ENCODE assay signal across 1 cellular context in the genomic region with DNA sequence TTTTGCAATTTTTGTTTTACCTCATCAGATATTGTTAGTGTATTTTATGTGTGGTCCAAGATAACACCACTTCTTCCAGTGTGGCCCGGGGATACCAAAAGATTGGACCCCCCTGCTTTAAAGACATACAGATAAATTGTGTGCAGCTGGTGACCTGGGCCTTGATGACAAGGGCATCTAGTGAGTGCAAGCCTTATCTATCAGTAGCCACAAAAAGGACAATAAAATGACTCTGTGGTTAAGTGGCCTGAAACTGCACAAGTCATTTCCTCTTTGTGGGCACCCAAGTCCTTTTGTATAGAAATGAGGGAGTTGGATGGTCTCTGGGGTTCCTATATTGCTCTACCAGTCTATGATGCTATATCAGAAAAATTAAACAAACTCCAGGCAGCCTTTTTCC.
TF ChIP-seq lines count a peak whose summit lies in the region.

No MANE protein-coding gene starts in this region.

TF ChIP-seq in GM12878, 131 proteins besides CTCF, POLR2A, EP300 and RAD21 (continued from another document):
- TF ChIP-seq, protein P1, sequence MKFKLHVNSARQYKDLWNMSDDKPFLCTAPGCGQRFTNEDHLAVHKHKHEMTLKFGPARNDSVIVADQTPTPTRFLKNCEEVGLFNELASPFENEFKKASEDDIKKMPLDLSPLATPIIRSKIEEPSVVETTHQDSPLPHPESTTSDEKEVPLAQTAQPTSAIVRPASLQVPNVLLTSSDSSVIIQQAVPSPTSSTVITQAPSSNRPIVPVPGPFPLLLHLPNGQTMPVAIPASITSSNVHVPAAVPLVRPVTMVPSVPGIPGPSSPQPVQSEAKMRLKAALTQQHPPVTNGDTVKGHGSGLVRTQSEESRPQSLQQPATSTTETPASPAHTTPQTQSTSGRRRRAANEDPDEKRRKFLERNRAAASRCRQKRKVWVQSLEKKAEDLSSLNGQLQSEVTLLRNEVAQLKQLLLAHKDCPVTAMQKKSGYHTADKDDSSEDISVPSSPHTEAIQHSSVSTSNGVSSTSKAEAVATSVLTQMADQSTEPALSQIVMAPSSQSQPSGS (IDR thresholded peaks at IDR 0.05; ENCODE audit: low read length) = no peak
- TF ChIP-seq SMC3 (IDR thresholded peaks at IDR 0.05; ENCODE audit: borderline replicate concordance, low read length) (no peak), BCL11A (IDR thresholded peaks at IDR 0.05; ENCODE audit: low read depth, low read length) (peak; percentile 36; the same call in 1 of the 2 replicates), IKZF2 (IDR thresholded peaks at IDR 0.05) (peak; percentile 51 to 61; a peak in 2 of 4 replicates), BRCA1 (IDR thresholded peaks at IDR 0.05; ENCODE audit: low read depth, low read length) (no peak), LARP7 (IDR thresholded peaks at IDR 0.05) (no peak), KDM1A (IDR thresholded peaks at IDR 0.05; ENCODE audit: borderline replicate concordance) (no peak), PAX5 (IDR thresholded peaks at IDR 0.05; ENCODE audit: borderline replicate concordance, low read depth, low read length) (no peak), SPI1 (IDR thresholded peaks at IDR 0.05; ENCODE audit: borderline replicate concordance, insufficient read depth, low read depth, low read length) (peak; percentile 70; the same call in 1 of the 2 replicates), HDAC2 (IDR thresholded peaks at IDR 0.05) (no peak), SMARCA5 (IDR thresholded peaks at IDR 0.05) (no peak), YBX1 (IDR thresholded peaks at IDR 0.05) (no peak), CBX5 (IDR thresholded peaks at IDR 0.05; ENCODE audit: low read depth) (no peak), MEF2B (IDR thresholded peaks at IDR 0.05; ENCODE audit: partially characterized antibody, poor library complexity, severe bottlenecking) (no peak), CBX3 (IDR thresholded peaks at IDR 0.05; ENCODE audit: borderline replicate concordance, low read depth) (no peak), ZNF622 (IDR thresholded peaks at IDR 0.05) (no peak), ZNF207 (IDR thresholded peaks at IDR 0.05; ENCODE audit: borderline replicate concordance) (no peak), MXI1 (IDR thresholded peaks at IDR 0.05; ENCODE audit: low read depth, low read length) (no peak), BMI1 (IDR thresholded peaks at IDR 0.05; ENCODE audit: borderline replicate concordance) (no peak), RUNX3 (IDR thresholded peaks at IDR 0.05; ENCODE audit: low read length) (peak; percentile 84), ASH2L (IDR thresholded peaks at IDR 0.05; ENCODE audit: borderline replicate concordance, low read depth) (no peak), ZBED1 (IDR thresholded peaks at IDR 0.05; ENCODE audit: borderline replicate concordance) (no peak), MTA3 (IDR thresholded peaks at IDR 0.05; ENCODE audit: borderline replicate concordance, low read length) (no peak)
- TF ChIP-seq, protein P2, sequence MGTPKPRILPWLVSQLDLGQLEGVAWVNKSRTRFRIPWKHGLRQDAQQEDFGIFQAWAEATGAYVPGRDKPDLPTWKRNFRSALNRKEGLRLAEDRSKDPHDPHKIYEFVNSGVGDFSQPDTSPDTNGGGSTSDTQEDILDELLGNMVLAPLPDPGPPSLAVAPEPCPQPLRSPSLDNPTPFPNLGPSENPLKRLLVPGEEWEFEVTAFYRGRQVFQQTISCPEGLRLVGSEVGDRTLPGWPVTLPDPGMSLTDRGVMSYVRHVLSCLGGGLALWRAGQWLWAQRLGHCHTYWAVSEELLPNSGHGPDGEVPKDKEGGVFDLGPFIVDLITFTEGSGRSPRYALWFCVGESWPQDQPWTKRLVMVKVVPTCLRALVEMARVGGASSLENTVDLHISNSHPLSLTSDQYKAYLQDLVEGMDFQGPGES (IDR thresholded peaks at IDR 0.05) = no peak
- TF ChIP-seq, protein P3, sequence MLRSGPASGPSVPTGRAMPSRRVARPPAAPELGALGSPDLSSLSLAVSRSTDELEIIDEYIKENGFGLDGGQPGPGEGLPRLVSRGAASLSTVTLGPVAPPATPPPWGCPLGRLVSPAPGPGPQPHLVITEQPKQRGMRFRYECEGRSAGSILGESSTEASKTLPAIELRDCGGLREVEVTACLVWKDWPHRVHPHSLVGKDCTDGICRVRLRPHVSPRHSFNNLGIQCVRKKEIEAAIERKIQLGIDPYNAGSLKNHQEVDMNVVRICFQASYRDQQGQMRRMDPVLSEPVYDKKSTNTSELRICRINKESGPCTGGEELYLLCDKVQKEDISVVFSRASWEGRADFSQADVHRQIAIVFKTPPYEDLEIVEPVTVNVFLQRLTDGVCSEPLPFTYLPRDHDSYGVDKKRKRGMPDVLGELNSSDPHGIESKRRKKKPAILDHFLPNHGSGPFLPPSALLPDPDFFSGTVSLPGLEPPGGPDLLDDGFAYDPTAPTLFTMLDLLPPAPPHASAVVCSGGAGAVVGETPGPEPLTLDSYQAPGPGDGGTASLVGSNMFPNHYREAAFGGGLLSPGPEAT (IDR thresholded peaks at IDR 0.05; ENCODE audit: low read depth) = no peak
- TF ChIP-seq, protein P4, sequence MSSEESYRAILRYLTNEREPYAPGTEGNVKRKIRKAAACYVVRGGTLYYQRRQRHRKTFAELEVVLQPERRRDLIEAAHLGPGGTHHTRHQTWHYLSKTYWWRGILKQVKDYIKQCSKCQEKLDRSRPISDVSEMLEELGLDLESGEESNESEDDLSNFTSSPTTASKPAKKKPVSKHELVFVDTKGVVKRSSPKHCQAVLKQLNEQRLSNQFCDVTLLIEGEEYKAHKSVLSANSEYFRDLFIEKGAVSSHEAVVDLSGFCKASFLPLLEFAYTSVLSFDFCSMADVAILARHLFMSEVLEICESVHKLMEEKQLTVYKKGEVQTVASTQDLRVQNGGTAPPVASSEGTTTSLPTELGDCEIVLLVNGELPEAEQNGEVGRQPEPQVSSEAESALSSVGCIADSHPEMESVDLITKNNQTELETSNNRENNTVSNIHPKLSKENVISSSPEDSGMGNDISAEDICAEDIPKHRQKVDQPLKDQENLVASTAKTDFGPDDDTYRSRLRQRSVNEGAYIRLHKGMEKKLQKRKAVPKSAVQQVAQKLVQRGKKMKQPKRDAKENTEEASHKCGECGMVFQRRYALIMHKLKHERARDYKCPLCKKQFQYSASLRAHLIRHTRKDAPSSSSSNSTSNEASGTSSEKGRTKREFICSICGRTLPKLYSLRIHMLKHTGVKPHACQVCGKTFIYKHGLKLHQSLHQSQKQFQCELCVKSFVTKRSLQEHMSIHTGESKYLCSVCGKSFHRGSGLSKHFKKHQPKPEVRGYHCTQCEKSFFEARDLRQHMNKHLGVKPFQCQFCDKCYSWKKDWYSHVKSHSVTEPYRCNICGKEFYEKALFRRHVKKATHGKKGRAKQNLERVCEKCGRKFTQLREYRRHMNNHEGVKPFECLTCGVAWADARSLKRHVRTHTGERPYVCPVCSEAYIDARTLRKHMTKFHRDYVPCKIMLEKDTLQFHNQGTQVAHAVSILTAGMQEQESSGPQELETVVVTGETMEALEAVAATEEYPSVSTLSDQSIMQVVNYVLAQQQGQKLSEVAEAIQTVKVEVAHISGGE (CRISPR knock-in tag; IDR thresholded peaks at IDR 0.05) = no peak
- TF ChIP-seq, protein P5, sequence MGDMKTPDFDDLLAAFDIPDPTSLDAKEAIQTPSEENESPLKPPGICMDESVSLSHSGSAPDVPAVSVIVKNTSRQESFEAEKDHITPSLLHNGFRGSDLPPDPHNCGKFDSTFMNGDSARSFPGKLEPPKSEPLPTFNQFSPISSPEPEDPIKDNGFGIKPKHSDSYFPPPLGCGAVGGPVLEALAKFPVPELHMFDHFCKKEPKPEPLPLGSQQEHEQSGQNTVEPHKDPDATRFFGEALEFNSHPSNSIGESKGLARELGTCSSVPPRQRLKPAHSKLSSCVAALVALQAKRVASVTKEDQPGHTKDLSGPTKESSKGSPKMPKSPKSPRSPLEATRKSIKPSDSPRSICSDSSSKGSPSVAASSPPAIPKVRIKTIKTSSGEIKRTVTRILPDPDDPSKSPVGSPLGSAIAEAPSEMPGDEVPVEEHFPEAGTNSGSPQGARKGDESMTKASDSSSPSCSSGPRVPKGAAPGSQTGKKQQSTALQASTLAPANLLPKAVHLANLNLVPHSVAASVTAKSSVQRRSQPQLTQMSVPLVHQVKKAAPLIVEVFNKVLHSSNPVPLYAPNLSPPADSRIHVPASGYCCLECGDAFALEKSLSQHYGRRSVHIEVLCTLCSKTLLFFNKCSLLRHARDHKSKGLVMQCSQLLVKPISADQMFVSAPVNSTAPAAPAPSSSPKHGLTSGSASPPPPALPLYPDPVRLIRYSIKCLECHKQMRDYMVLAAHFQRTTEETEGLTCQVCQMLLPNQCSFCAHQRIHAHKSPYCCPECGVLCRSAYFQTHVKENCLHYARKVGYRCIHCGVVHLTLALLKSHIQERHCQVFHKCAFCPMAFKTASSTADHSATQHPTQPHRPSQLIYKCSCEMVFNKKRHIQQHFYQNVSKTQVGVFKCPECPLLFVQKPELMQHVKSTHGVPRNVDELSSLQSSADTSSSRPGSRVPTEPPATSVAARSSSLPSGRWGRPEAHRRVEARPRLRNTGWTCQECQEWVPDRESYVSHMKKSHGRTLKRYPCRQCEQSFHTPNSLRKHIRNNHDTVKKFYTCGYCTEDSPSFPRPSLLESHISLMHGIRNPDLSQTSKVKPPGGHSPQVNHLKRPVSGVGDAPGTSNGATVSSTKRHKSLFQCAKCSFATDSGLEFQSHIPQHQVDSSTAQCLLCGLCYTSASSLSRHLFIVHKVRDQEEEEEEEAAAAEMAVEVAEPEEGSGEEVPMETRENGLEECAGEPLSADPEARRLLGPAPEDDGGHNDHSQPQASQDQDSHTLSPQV (IDR thresholded peaks at IDR 0.05) = no peak
- TF ChIP-seq, protein P6, sequence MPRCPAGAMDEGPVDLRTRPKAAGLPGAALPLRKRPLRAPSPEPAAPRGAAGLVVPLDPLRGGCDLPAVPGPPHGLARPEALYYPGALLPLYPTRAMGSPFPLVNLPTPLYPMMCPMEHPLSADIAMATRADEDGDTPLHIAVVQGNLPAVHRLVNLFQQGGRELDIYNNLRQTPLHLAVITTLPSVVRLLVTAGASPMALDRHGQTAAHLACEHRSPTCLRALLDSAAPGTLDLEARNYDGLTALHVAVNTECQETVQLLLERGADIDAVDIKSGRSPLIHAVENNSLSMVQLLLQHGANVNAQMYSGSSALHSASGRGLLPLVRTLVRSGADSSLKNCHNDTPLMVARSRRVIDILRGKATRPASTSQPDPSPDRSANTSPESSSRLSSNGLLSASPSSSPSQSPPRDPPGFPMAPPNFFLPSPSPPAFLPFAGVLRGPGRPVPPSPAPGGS (IDR thresholded peaks at IDR 0.05; ENCODE audit: borderline replicate concordance, insufficient read depth, low read depth, low read length, poor library complexity, severe bottlenecking) = no peak
- TF ChIP-seq, protein P7, sequence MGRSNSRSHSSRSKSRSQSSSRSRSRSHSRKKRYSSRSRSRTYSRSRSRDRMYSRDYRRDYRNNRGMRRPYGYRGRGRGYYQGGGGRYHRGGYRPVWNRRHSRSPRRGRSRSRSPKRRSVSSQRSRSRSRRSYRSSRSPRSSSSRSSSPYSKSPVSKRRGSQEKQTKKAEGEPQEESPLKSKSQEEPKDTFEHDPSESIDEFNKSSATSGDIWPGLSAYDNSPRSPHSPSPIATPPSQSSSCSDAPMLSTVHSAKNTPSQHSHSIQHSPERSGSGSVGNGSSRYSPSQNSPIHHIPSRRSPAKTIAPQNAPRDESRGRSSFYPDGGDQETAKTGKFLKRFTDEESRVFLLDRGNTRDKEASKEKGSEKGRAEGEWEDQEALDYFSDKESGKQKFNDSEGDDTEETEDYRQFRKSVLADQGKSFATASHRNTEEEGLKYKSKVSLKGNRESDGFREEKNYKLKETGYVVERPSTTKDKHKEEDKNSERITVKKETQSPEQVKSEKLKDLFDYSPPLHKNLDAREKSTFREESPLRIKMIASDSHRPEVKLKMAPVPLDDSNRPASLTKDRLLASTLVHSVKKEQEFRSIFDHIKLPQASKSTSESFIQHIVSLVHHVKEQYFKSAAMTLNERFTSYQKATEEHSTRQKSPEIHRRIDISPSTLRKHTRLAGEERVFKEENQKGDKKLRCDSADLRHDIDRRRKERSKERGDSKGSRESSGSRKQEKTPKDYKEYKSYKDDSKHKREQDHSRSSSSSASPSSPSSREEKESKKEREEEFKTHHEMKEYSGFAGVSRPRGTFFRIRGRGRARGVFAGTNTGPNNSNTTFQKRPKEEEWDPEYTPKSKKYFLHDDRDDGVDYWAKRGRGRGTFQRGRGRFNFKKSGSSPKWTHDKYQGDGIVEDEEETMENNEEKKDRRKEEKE (IDR thresholded peaks at IDR 0.05) = no peak
- TF ChIP-seq, protein P8, sequence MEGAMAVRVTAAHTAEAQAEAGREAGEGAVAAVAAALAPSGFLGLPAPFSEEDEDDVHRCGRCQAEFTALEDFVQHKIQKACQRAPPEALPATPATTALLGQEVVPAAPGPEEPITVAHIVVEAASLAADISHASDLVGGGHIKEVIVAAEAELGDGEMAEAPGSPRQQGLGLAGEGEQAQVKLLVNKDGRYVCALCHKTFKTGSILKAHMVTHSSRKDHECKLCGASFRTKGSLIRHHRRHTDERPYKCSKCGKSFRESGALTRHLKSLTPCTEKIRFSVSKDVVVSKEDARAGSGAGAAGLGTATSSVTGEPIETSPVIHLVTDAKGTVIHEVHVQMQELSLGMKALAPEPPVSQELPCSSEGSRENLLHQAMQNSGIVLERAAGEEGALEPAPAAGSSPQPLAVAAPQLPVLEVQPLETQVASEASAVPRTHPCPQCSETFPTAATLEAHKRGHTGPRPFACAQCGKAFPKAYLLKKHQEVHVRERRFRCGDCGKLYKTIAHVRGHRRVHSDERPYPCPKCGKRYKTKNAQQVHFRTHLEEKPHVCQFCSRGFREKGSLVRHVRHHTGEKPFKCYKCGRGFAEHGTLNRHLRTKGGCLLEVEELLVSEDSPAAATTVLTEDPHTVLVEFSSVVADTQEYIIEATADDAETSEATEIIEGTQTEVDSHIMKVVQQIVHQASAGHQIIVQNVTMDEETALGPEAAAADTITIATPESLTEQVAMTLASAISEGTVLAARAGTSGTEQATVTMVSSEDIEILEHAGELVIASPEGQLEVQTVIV (IDR thresholded peaks at IDR 0.05; ENCODE audit: borderline replicate concordance, partially characterized antibody) = no peak
TF ChIP-seq in GM12878: peak in this region for 11.
